22 cellular contexts compared by ENCODE assay signal in the genomic region with DNA sequence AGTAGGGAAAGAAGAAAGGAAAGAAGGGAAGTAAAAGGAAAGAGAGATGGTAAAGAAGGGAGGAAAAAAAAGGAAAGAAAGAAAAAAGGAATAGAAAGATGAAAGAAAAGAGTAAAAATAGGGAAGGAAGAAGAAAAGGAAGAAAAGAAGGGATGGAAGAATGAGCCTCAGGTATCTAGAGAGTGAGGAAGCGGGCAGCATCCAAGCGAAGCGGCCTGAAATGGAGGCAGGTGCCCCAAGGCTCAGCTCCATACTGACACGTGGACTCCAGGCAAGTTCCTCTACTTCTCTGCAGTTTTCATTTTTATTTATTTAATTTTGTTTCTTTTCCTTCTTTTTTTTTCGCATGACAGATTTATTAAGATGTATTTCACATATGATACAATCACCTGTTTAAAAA.
"Had no signal": no experiment of that assay in that cellular context is flagged by ENCODE, and none has a peak within 500 bp of the region (broad histone marks: within the 10 kb centered on the region; RNA-seq: fewer than 3 reads in every experiment).

No MANE protein-coding gene starts in this region.

- H3K4me3 ChIP-seq: breast epithelium, esophagus muscularis mucosa, gastroesophageal sphincter, heart right ventricle, left ventricle myocardium inferior, ovary, psoas muscle, SK-N-MC, skin epidermis, stomach had no signal

- H3K9me3 Mint-ChIP-seq: activated T-cell treated with anti-CD3 and anti-CD28 coated beads, Interleukin-2, amount 50 U/mL, for 4 hours; type B pancreatic cell had no signal

- H3K4me1 ChIP-seq: breast epithelium, esophagus muscularis mucosa, gastroesophageal sphincter, stomach had no signal

- ATAC-seq: activated CD4-positive, CD25-positive, alpha-beta regulatory T cell treated with anti-CD3 and anti-CD28 coated beads, Interleukin-2, amount 50 U/mL, for 24 hours; activated T-cell treated with anti-CD3 and anti-CD28 coated beads, Interleukin-2, amount 50 U/mL, for 4 hours; gastroesophageal sphincter; heart right ventricle; psoas muscle; right cardiac atrium had no signal

- H3K27ac ChIP-seq: breast epithelium, esophagus muscularis mucosa, gastroesophageal sphincter, heart right ventricle, left ventricle myocardium inferior, ovary, psoas muscle, SK-N-MC, skin epidermis, stomach had no signal

- H3K27me3 ChIP-seq: breast epithelium, esophagus muscularis mucosa, gastroesophageal sphincter, heart right ventricle, ovary, stomach had no signal

- H3K36me3 ChIP-seq: breast epithelium, ovary had no signal

- H3K27ac Mint-ChIP-seq: type B pancreatic cell had no signal

- H3K27me3 Mint-ChIP-seq: type B pancreatic cell had no signal

- DNase-seq: activated CD4-positive, alpha-beta T cell treated with anti-CD3 and anti-CD28 coated beads, Interleukin-2, amount 50 U/mL, for 1 hour; activated effector memory CD4-positive, alpha-beta T cell treated with anti-CD3 and anti-CD28 coated beads, Interleukin-2, amount 50 U/mL, for 16 hours; activated T-cell treated with anti-CD3 and anti-CD28 coated beads, Interleukin-2, amount 50 U/mL, for 4 hours; cerebellar nuclear complex; cortex of kidney; effector CD4-positive, alpha-beta T cell; heart right ventricle; kidney glomerular epithelial cell; left ventricle myocardium inferior; ovary; psoas muscle; right cardiac atrium; stomach; T-helper 1 cell; T1000 had no signal

- H3K4me3 Mint-ChIP-seq: activated T-cell treated with anti-CD3 and anti-CD28 coated beads, Interleukin-2, amount 50 U/mL, for 4 hours; type B pancreatic cell had no signal

- H3K9me3 ChIP-seq: breast epithelium, esophagus muscularis mucosa, gastroesophageal sphincter, heart right ventricle, left ventricle myocardium inferior, ovary, psoas muscle, stomach had no signal
